Comparison of ENCODE assay signal across 20 cellular contexts in the genomic region with DNA sequence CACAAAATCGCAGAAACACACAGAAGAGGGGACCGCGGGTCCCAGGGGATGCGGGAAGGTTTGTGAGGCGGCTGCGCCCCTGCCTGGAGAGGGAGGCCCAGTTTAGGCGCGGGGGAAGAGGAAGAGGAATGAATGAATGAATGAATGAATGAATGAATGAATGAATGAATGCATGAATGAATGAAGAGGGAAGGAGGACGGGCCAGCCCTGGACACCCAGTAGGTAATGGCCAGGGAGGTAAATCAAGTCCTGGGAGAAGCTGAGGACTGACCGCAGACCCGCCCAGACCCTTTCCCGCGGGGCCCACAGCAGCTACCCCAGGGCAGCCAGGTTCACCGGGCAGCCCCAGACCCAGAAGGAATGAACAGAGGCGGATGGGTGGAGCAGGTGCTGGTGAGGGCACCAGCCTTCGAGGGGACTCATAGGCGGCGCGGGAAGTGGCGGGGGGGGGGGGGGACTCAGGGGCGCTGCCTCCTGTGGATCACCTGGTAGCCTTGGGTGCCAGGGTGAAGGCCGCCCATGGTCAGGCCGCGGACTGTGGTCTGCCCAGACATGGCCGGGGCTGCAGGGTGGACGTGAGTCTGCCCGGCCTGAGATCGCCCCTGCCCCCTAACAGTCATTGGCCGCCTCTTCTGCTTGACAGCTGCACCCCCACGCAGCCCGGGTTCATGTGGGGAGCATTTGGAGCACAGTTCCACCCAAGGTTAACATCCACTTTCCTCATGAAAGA.
"Had no signal": no experiment of that assay in that cellular context is flagged by ENCODE, and none has a peak within 500 bp of the region (broad histone marks: within the 10 kb centered on the region; RNA-seq: fewer than 3 reads in every experiment).

No MANE protein-coding gene starts in this region.

- DNase-seq: activated CD4-positive, alpha-beta T cell treated with anti-CD3 and anti-CD28 coated beads, Interleukin-2, amount 50 U/mL, for 48 hours; activated CD8-positive, alpha-beta memory T cell treated with anti-CD3 and anti-CD28 coated beads, Interleukin-2, amount 50 U/mL, for 48 hours; activated naive CD4-positive, alpha-beta T cell treated with anti-CD3 and anti-CD28 coated beads for 36 hours; activated T-cell treated with anti-CD3 and anti-CD28 coated beads, Interleukin-2, amount 50 U/mL, for 4 hours; amygdala; colonic mucosa; dorsolateral prefrontal cortex; effector memory CD8-positive, alpha-beta T cell; esophagus squamous epithelium; gastrocnemius medialis; hypothalamus; naive thymus-derived CD4-positive, alpha-beta T cell; spleen; stimulated activated CD4-positive, alpha-beta T cell treated with anti-CD3 and anti-CD28 coated beads, Interleukin-4, amount 100 ng/mL, for 24 hours; stimulated activated naive CD4-positive, alpha-beta T cell treated with Interleukin-2 at 50 U/mL for 16 hours had no signal

- H3K4me3 Mint-ChIP-seq: activated naive CD4-positive, alpha-beta T cell treated with anti-CD3 and anti-CD28 coated beads for 36 hours; activated T-cell treated with anti-CD3 and anti-CD28 coated beads, Interleukin-2, amount 50 U/mL, for 4 hours; effector memory CD8-positive, alpha-beta T cell; naive thymus-derived CD4-positive, alpha-beta T cell; neural crest cell had no signal

- H3K27ac Mint-ChIP-seq: activated naive CD4-positive, alpha-beta T cell treated with anti-CD3 and anti-CD28 coated beads for 36 hours; activated T-helper 2 cell treated with anti-CD3 and anti-CD28 coated beads, Interferon-gamma antibody, Interleukin-2, Interleukin-4, amounts not matched to agents 10 μg/mL and 5 μg/mL and 100 μg/mL, durations not matched to agents 14 hours and 24 hours and 36 hours; effector memory CD8-positive, alpha-beta T cell; naive thymus-derived CD4-positive, alpha-beta T cell had no signal

- H3K27ac ChIP-seq: colonic mucosa, dorsolateral prefrontal cortex, esophagus squamous epithelium, gastrocnemius medialis, spleen, VCaP had no signal

- H3K9me3 Mint-ChIP-seq: activated naive CD4-positive, alpha-beta T cell treated with anti-CD3 and anti-CD28 coated beads for 36 hours; activated T-cell treated with anti-CD3 and anti-CD28 coated beads, Interleukin-2, amount 50 U/mL, for 4 hours; activated T-helper 2 cell treated with anti-CD3 and anti-CD28 coated beads, Interferon-gamma antibody, Interleukin-2, Interleukin-4, amounts not matched to agents 10 μg/mL and 5 μg/mL and 100 μg/mL, durations not matched to agents 14 hours and 24 hours and 36 hours; effector memory CD8-positive, alpha-beta T cell; neural crest cell had no signal

- H3K4me3 ChIP-seq: colonic mucosa, gastrocnemius medialis, lung, spleen had no signal

- H3K36me3 ChIP-seq: colonic mucosa, esophagus squamous epithelium, gastrocnemius medialis, spleen had no signal

- H3K4me1 ChIP-seq: colonic mucosa, gastrocnemius medialis had no signal

- H3K9me3 ChIP-seq: colonic mucosa, esophagus squamous epithelium, gastrocnemius medialis, spleen had no signal

- ATAC-seq: activated T-cell treated with anti-CD3 and anti-CD28 coated beads, Interleukin-2, amount 50 U/mL, for 4 hours; effector memory CD8-positive, alpha-beta T cell; gastrocnemius medialis; left lobe of liver; naive thymus-derived CD4-positive, alpha-beta T cell had no signal
